ENCODE assay signal across 1 cellular context in genomic region chr19:43532962-43533545, GRCh38.
TF ChIP-seq lines count a peak whose summit lies in the region.

ZNF575 (plus strand) TSS chr19:43533188; CDS start chr19:43534423, 1,235 bp downstream.

TF ChIP-seq in WTC11, 78 proteins besides CTCF, POLR2A, EP300 and RAD21 (continued from another document):
- TF ChIP-seq ZNF416 (CRISPR knock-in tag; IDR thresholded peaks at IDR 0.05) (no peak), ZNF121 (CRISPR knock-in tag; IDR thresholded peaks at IDR 0.05) (no peak), SMAD4 (CRISPR knock-in tag; IDR thresholded peaks at IDR 0.05) (no peak), NFE2L1 (CRISPR knock-in tag; IDR thresholded peaks at IDR 0.05) (no peak), FOXK1 (CRISPR knock-in tag; IDR thresholded peaks at IDR 0.05) (no peak; the same call in 1 of the 2 replicates), NR2C2 (CRISPR knock-in tag; IDR thresholded peaks at IDR 0.05) (no peak), ZSCAN18 (CRISPR knock-in tag; IDR thresholded peaks at IDR 0.05) (no peak), NR3C1 (CRISPR knock-in tag; conservative IDR thresholded peaks at IDR 0.05; ENCODE audit: low read depth) (no peak), JAZF1 (CRISPR knock-in tag; IDR thresholded peaks at IDR 0.05) (no peak), ZNF512 (CRISPR knock-in tag; IDR thresholded peaks at IDR 0.05; ENCODE audit: borderline replicate concordance) (no peak), CREM (CRISPR knock-in tag; IDR thresholded peaks at IDR 0.05) (no peak), MLX (CRISPR knock-in tag; IDR thresholded peaks at IDR 0.05) (no peak), E2F1 (CRISPR knock-in tag; IDR thresholded peaks at IDR 0.05) (no peak), ZNF532 (CRISPR knock-in tag; IDR thresholded peaks at IDR 0.05; ENCODE audit: borderline replicate concordance) (no peak), IRF1 (CRISPR knock-in tag; IDR thresholded peaks at IDR 0.05) (no peak), FOXP4 (CRISPR knock-in tag; IDR thresholded peaks at IDR 0.05) (peak; percentile 67; the same call in 1 of the 2 replicates), ETV6 (CRISPR knock-in tag; IDR thresholded peaks at IDR 0.05) (peak; percentile 78), MAX (CRISPR knock-in tag; IDR thresholded peaks at IDR 0.05) (peak; percentile 61; the same call in 1 of the 2 replicates), TEAD4 (CRISPR knock-in tag; IDR thresholded peaks at IDR 0.05) (no peak), ZNF232 (CRISPR knock-in tag; IDR thresholded peaks at IDR 0.05) (no peak)
